In the genomic region with DNA sequence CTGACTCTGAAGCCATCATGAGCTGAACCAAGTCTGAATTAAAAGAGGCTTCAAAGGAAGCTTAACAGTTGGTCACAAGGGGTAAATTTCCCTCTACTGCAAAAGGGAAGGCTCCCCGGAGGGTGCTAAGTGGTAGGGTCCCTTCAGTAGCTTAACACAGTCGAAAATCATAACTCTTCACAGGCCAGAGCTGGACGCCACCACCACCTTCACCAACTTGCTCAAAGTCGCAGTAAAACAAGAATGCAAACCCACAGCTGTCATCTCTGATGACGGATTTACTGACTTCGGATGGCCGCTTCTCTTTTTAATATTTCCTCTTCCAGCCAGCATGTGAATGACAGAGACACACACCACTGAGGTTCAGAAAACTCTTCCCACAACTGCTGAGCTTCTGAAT, we compare ENCODE assay signal across 2 cellular contexts.
TF ChIP-seq lines count a peak whose summit lies in the region.

No MANE protein-coding gene starts in this region.

TF ChIP-seq in GM12878, 131 proteins besides CTCF, POLR2A, EP300 and RAD21:
- TF ChIP-seq, protein P1, sequence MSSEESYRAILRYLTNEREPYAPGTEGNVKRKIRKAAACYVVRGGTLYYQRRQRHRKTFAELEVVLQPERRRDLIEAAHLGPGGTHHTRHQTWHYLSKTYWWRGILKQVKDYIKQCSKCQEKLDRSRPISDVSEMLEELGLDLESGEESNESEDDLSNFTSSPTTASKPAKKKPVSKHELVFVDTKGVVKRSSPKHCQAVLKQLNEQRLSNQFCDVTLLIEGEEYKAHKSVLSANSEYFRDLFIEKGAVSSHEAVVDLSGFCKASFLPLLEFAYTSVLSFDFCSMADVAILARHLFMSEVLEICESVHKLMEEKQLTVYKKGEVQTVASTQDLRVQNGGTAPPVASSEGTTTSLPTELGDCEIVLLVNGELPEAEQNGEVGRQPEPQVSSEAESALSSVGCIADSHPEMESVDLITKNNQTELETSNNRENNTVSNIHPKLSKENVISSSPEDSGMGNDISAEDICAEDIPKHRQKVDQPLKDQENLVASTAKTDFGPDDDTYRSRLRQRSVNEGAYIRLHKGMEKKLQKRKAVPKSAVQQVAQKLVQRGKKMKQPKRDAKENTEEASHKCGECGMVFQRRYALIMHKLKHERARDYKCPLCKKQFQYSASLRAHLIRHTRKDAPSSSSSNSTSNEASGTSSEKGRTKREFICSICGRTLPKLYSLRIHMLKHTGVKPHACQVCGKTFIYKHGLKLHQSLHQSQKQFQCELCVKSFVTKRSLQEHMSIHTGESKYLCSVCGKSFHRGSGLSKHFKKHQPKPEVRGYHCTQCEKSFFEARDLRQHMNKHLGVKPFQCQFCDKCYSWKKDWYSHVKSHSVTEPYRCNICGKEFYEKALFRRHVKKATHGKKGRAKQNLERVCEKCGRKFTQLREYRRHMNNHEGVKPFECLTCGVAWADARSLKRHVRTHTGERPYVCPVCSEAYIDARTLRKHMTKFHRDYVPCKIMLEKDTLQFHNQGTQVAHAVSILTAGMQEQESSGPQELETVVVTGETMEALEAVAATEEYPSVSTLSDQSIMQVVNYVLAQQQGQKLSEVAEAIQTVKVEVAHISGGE (CRISPR knock-in tag; IDR thresholded peaks at IDR 0.05), result no peak
- TF ChIP-seq ETV6 (conservative IDR thresholded peaks at IDR 0.05 in 1 of 2, IDR thresholded peaks at IDR 0.05 in 1 of 2; ENCODE audit: borderline replicate concordance in 1 of 2, low read depth in 1 of 2) (no peak), HDGF (IDR thresholded peaks at IDR 0.05) (no peak), SP1 (IDR thresholded peaks at IDR 0.05; ENCODE audit: low read depth, low read length) (no peak)

TF ChIP-seq in HepG2, 621 proteins besides CTCF, POLR2A, EP300 and RAD21 (continued from another document):
- TF ChIP-seq, protein P2, sequence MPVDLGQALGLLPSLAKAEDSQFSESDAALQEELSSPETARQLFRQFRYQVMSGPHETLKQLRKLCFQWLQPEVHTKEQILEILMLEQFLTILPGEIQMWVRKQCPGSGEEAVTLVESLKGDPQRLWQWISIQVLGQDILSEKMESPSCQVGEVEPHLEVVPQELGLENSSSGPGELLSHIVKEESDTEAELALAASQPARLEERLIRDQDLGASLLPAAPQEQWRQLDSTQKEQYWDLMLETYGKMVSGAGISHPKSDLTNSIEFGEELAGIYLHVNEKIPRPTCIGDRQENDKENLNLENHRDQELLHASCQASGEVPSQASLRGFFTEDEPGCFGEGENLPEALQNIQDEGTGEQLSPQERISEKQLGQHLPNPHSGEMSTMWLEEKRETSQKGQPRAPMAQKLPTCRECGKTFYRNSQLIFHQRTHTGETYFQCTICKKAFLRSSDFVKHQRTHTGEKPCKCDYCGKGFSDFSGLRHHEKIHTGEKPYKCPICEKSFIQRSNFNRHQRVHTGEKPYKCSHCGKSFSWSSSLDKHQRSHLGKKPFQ (CRISPR knock-in tag; IDR thresholded peaks at IDR 0.05; ENCODE audit: insufficient replicate concordance), result no peak
- TF ChIP-seq ZNF816 (CRISPR knock-in tag; IDR thresholded peaks at IDR 0.05; ENCODE audit: borderline replicate concordance) (no peak), ZSCAN25 (CRISPR knock-in tag; IDR thresholded peaks at IDR 0.05) (no peak), NFYC (CRISPR knock-in tag; IDR thresholded peaks at IDR 0.05) (no peak), SMARCC2 (IDR thresholded peaks at IDR 0.05) (no peak), ZNF224 (CRISPR knock-in tag; IDR thresholded peaks at IDR 0.05) (no peak), ZSCAN9 (CRISPR knock-in tag; IDR thresholded peaks at IDR 0.05; ENCODE audit: borderline replicate concordance) (no peak), ATF7-NPFF (CRISPR knock-in tag; IDR thresholded peaks at IDR 0.05; ENCODE audit: low read depth) (no peak), NCOA2 (CRISPR knock-in tag; IDR thresholded peaks at IDR 0.05) (no peak)
- TF ChIP-seq, protein P3, sequence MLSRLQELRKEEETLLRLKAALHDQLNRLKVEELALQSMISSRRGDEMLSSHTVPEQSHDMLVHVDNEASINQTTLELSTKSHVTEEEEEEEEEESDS (CRISPR knock-in tag; IDR thresholded peaks at IDR 0.05; ENCODE audit: borderline replicate concordance), result no peak
- TF ChIP-seq, protein P4, sequence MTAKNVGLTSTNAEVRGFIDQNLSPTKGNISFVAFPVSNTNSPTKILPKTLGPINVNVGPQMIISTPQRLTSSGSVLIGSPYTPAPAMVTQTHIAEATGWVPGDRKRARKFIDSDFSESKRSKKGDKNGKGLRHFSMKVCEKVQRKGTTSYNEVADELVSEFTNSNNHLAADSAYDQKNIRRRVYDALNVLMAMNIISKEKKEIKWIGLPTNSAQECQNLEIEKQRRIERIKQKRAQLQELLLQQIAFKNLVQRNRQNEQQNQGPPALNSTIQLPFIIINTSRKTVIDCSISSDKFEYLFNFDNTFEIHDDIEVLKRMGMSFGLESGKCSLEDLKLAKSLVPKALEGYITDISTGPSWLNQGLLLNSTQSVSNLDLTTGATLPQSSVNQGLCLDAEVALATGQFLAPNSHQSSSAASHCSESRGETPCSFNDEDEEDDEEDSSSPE (CRISPR knock-in tag; IDR thresholded peaks at IDR 0.05), result no peak
- TF ChIP-seq, protein P5, sequence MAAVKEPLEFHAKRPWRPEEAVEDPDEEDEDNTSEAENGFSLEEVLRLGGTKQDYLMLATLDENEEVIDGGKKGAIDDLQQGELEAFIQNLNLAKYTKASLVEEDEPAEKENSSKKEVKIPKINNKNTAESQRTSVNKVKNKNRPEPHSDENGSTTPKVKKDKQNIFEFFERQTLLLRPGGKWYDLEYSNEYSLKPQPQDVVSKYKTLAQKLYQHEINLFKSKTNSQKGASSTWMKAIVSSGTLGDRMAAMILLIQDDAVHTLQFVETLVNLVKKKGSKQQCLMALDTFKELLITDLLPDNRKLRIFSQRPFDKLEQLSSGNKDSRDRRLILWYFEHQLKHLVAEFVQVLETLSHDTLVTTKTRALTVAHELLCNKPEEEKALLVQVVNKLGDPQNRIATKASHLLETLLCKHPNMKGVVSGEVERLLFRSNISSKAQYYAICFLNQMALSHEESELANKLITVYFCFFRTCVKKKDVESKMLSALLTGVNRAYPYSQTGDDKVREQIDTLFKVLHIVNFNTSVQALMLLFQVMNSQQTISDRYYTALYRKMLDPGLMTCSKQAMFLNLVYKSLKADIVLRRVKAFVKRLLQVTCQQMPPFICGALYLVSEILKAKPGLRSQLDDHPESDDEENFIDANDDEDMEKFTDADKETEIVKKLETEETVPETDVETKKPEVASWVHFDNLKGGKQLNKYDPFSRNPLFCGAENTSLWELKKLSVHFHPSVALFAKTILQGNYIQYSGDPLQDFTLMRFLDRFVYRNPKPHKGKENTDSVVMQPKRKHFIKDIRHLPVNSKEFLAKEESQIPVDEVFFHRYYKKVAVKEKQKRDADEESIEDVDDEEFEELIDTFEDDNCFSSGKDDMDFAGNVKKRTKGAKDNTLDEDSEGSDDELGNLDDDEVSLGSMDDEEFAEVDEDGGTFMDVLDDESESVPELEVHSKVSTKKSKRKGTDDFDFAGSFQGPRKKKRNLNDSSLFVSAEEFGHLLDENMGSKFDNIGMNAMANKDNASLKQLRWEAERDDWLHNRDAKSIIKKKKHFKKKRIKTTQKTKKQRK (IDR thresholded peaks at IDR 0.05; ENCODE audit: low read length), result no peak
- TF ChIP-seq, protein P6, sequence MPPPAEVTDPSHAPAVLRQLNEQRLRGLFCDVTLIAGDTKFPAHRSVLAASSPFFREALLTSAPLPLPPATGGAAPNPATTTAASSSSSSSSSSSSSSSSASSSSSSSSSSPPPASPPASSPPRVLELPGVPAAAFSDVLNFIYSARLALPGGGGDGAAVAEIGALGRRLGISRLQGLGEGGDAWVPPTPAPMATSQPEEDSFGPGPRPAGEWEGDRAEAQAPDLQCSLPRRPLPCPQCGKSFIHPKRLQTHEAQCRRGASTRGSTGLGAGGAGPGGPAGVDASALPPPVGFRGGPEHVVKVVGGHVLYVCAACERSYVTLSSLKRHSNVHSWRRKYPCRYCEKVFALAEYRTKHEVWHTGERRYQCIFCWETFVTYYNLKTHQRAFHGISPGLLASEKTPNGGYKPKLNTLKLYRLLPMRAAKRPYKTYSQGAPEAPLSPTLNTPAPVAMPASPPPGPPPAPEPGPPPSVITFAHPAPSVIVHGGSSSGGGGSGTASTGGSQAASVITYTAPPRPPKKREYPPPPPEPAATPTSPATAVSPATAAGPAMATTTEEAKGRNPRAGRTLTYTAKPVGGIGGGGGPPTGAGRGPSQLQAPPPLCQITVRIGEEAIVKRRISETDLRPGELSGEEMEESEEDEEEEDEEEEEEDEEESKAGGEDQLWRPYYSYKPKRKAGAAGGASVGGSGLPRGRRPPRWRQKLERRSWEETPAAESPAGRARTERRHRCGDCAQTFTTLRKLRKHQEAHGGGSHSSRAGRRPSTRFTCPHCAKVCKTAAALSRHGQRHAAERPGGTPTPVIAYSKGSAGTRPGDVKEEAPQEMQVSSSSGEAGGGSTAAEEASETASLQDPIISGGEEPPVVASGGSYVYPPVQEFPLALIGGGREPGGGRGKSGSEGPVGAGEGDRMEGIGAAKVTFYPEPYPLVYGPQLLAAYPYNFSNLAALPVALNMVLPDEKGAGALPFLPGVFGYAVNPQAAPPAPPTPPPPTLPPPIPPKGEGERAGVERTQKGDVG (CRISPR knock-in tag; IDR thresholded peaks at IDR 0.05; ENCODE audit: borderline replicate concordance), result no peak
